In genomic region chr5:34621280-34622045, GRCh38 we compare ENCODE assay signal across 18 cellular contexts. TPM values are rescaled to one million over a fixed set of nuclear protein-coding genes. Genes with fewer than 3 reads are reported as not detected.
DNase-seq lines count a peak whose midpoint lies in the region; ATAC-seq and TF ChIP-seq lines count a peak whose summit lies in the region.
"Had no signal": no experiment of that assay in that cellular context is flagged by ENCODE, and none has a peak within 500 bp of the region (broad histone marks: within the 10 kb centered on the region; RNA-seq: fewer than 3 reads in every experiment).

No MANE protein-coding gene starts in this region.

- DNase-seq in EH (ENCODE audit: low read depth) (peak; percentile 55), esophagus muscularis mucosa (ENCODE audit: extremely low spot score) (no peak), ecto neural progenitor cell (ENCODE audit: low spot score) (no peak), GM13977 (ENCODE audit: low spot score) (no peak)
- no peak for DNase-seq in activated T-helper 2 cell treated with anti-CD3 and anti-CD28 coated beads, Interferon-gamma antibody, Interleukin-2, Interleukin-4, amounts not matched to agents 10 μg/mL and 5 μg/mL and 100 μg/mL, durations not matched to agents 14 hours and 24 hours and 36 hours (ENCODE audit: low spot score)
- DNase-seq: activated naive CD8-positive, alpha-beta T cell treated with anti-CD3 and anti-CD28 coated beads, Interleukin-2, amount 10 ng/mL, durations not matched to agents 7 days and 5 days; erythroblast; naive thymus-derived CD4-positive, alpha-beta T cell; NCI-H2029 treated with DMSO at 0.1 percent for 48 hours; NCI-H82; retina; stimulated activated CD4-positive, alpha-beta T cell treated with anti-CD3 and anti-CD28 coated beads, Interleukin-2, amount 100 ng/mL, for 48 hours; upper lobe of right lung had no signal

- no peak overlapping the region for H3K9ac ChIP-seq in parathyroid adenoma

- intact Hi-C loops in activated T-helper 2 cell treated with anti-CD3 and anti-CD28 coated beads, Interferon-gamma antibody, Interleukin-2, Interleukin-4, amounts not matched to agents 10 μg/mL and 5 μg/mL and 100 μg/mL, durations not matched to agents 14 hours and 24 hours and 36 hours (cut with micrococcal nuclease), result no loop called here
- intact Hi-C loops in esophagus muscularis mucosa (cut with DNase I), result no loop called here

- no peak for TF ChIP-seq EP300 in esophagus muscularis mucosa (IDR thresholded peaks at IDR 0.05)

- no peaks in the 10 kb centered on the region for H3K27me3 ChIP-seq in esophagus muscularis mucosa
- H3K27me3 ChIP-seq in parathyroid adenoma (ENCODE audit: control insufficient read depth, insufficient read depth, low read length), result no peaks in the 10 kb centered on the region
- H3K27me3 ChIP-seq: upper lobe of right lung had no signal

- H3K36me3 ChIP-seq in esophagus muscularis mucosa, result no peaks in the 10 kb centered on the region
- H3K36me3 ChIP-seq in parathyroid adenoma (ENCODE audit: control insufficient read depth, insufficient read depth, low read length), result no peaks in the 10 kb centered on the region
- H3K36me3 ChIP-seq: upper lobe of right lung had no signal

- TF ChIP-seq CTCF in esophagus muscularis mucosa (IDR thresholded peaks at IDR 0.05) (no peak), parathyroid adenoma (IDR thresholded peaks at IDR 0.05) (no peak), GM13977 (IDR thresholded peaks at IDR 0.05; ENCODE audit: extremely low read depth, insufficient read depth, missing control alignments) (no peak)

- WGBS in esophagus muscularis mucosa, result 62% methylated on average over 5 of the region's 5 CpGs

- no peaks in the 10 kb centered on the region for H3K27me3 Mint-ChIP-seq in activated T-helper 2 cell treated with anti-CD3 and anti-CD28 coated beads, Interferon-gamma antibody, Interleukin-2, Interleukin-4, amounts not matched to agents 10 μg/mL and 5 μg/mL and 100 μg/mL, durations not matched to agents 14 hours and 24 hours and 36 hours (ENCODE audit: low read depth)

- H3K9me3 Mint-ChIP-seq in activated T-helper 2 cell treated with anti-CD3 and anti-CD28 coated beads, Interferon-gamma antibody, Interleukin-2, Interleukin-4, amounts not matched to agents 10 μg/mL and 5 μg/mL and 100 μg/mL, durations not matched to agents 14 hours and 24 hours and 36 hours, result no peaks in the 10 kb centered on the region
- H3K9me3 Mint-ChIP-seq: activated naive CD8-positive, alpha-beta T cell treated with anti-CD3 and anti-CD28 coated beads, Interleukin-2, amount 10 ng/mL, durations not matched to agents 7 days and 5 days; WTC11 had no signal

- no peak overlapping the region for H3K4me3 ChIP-seq in esophagus muscularis mucosa
- no peak overlapping the region for H3K4me3 ChIP-seq in parathyroid adenoma (ENCODE audit: low read depth, low read length)
- H3K4me3 ChIP-seq: upper lobe of right lung had no signal

- no peak overlapping the region for H3K4me2 ChIP-seq in parathyroid adenoma (ENCODE audit: low read length)

- H3K4me1 Mint-ChIP-seq in activated T-helper 2 cell treated with anti-CD3 and anti-CD28 coated beads, Interferon-gamma antibody, Interleukin-2, Interleukin-4, amounts not matched to agents 10 μg/mL and 5 μg/mL and 100 μg/mL, durations not matched to agents 14 hours and 24 hours and 36 hours (ENCODE audit: low read depth), result peaks cover 10% of the 10 kb centered on the region
- H3K4me1 Mint-ChIP-seq: activated naive CD8-positive, alpha-beta T cell treated with anti-CD3 and anti-CD28 coated beads, Interleukin-2, amount 10 ng/mL, durations not matched to agents 7 days and 5 days; naive thymus-derived CD4-positive, alpha-beta T cell had no signal

- H2AFZ ChIP-seq in parathyroid adenoma, result peak overlapping the region; percentile 47

- no peak overlapping the region for H3K4me3 Mint-ChIP-seq in activated T-helper 2 cell treated with anti-CD3 and anti-CD28 coated beads, Interferon-gamma antibody, Interleukin-2, Interleukin-4, amounts not matched to agents 10 μg/mL and 5 μg/mL and 100 μg/mL, durations not matched to agents 14 hours and 24 hours and 36 hours (ENCODE audit: low read depth)
- H3K4me3 Mint-ChIP-seq: activated naive CD8-positive, alpha-beta T cell treated with anti-CD3 and anti-CD28 coated beads, Interleukin-2, amount 10 ng/mL, durations not matched to agents 7 days and 5 days; naive thymus-derived CD4-positive, alpha-beta T cell; WTC11 had no signal

- H3K4me1 ChIP-seq in esophagus muscularis mucosa (peaks cover 0 to 19% (median 10%) of the 10 kb centered on the region in 4 donors), parathyroid adenoma (no peaks in the 10 kb centered on the region)
- H3K4me1 ChIP-seq: upper lobe of right lung had no signal

- peak overlapping the region; percentile 33 for H3K27ac Mint-ChIP-seq in activated T-helper 2 cell treated with anti-CD3 and anti-CD28 coated beads, Interferon-gamma antibody, Interleukin-2, Interleukin-4, amounts not matched to agents 10 μg/mL and 5 μg/mL and 100 μg/mL, durations not matched to agents 14 hours and 24 hours and 36 hours
- H3K27ac Mint-ChIP-seq: activated naive CD8-positive, alpha-beta T cell treated with anti-CD3 and anti-CD28 coated beads, Interleukin-2, amount 10 ng/mL, durations not matched to agents 7 days and 5 days; naive thymus-derived CD4-positive, alpha-beta T cell; WTC11 had no signal

- no peaks in the 10 kb centered on the region for H3K79me2 ChIP-seq in parathyroid adenoma

- H3K9me3 ChIP-seq in esophagus muscularis mucosa (no peaks in the 10 kb centered on the region), parathyroid adenoma (ENCODE audit: control insufficient read depth, low read length) (no peaks in the 10 kb centered on the region)
- H3K9me3 ChIP-seq: upper lobe of right lung had no signal

- no peak for ATAC-seq in HG02970 (IDR thresholded peaks at IDR 0.05; ENCODE audit: low FRiP score, unreplicated experiment)
- no peak for ATAC-seq in HG03571 (IDR thresholded peaks at IDR 0.05; ENCODE audit: unreplicated experiment)
- ATAC-seq: naive thymus-derived CD4-positive, alpha-beta T cell; upper lobe of right lung; WTC11 had no signal

- H3K36me3 Mint-ChIP-seq in activated T-helper 2 cell treated with anti-CD3 and anti-CD28 coated beads, Interferon-gamma antibody, Interleukin-2, Interleukin-4, amounts not matched to agents 10 μg/mL and 5 μg/mL and 100 μg/mL, durations not matched to agents 14 hours and 24 hours and 36 hours (ENCODE audit: low read depth), result no peaks in the 10 kb centered on the region
- H3K36me3 Mint-ChIP-seq: activated naive CD8-positive, alpha-beta T cell treated with anti-CD3 and anti-CD28 coated beads, Interleukin-2, amount 10 ng/mL, durations not matched to agents 7 days and 5 days; WTC11 had no signal

- H3K27ac ChIP-seq in esophagus muscularis mucosa (replicated peaks in 1 of 4) (peak overlapping the region in 3 of 4 donors; percentile 12 to 48 (median 24)), parathyroid adenoma (peak overlapping the region; percentile 22)
- H3K27ac ChIP-seq: RWPE1, upper lobe of right lung had no signal

- in situ Hi-C loops in GM13977 (cut with MboI; ENCODE audit: low pct_unique_long_range_greater_than_20kb, low sequenced_read_pairs, unreplicated experiment), result no loop called here

- no peak for TF ChIP-seq POLR2A in esophagus muscularis mucosa (IDR thresholded peaks at IDR 0.05; ENCODE audit: low read depth)

RNA-seq across cellular contexts. Expression of gene RAI14, which starts 34.7 kb away (rescaled TPM):
- total RNA-seq in activated T-helper 2 cell treated with anti-CD3 and anti-CD28 coated beads, Interferon-gamma antibody, Interleukin-2, Interleukin-4, amounts not matched to agents 10 μg/mL and 5 μg/mL and 100 μg/mL, durations not matched to agents 14 hours and 24 hours and 36 hours, result 4.0 and 4.2 TPM in 2 replicates
- 10 to 100 TPM; 57.3 to 76.4 (median 68.1) TPM for total RNA-seq in esophagus muscularis mucosa

Comparison
In these comparisons a context has a peak if more than half of its experiments do, and no peak if none do; other contexts are left out.
1. RNA of gene RAI14, which starts 34.7 kb away (total RNA-seq): 57.3 to 76.4 TPM in esophagus muscularis mucosa; 4.0 to 4.2 TPM in activated T-helper 2 cell treated with anti-CD3 and anti-CD28 coated beads, Interferon-gamma antibody, Interleukin-2, Interleukin-4, amounts not matched to agents 10 μg/mL and 5 μg/mL and 100 μg/mL, durations not matched to agents 14 hours and 24 hours and 36 hours; every median in the first group is over 10 times any median in the second.